8 cellular contexts compared by ENCODE assay signal in the genomic region with DNA sequence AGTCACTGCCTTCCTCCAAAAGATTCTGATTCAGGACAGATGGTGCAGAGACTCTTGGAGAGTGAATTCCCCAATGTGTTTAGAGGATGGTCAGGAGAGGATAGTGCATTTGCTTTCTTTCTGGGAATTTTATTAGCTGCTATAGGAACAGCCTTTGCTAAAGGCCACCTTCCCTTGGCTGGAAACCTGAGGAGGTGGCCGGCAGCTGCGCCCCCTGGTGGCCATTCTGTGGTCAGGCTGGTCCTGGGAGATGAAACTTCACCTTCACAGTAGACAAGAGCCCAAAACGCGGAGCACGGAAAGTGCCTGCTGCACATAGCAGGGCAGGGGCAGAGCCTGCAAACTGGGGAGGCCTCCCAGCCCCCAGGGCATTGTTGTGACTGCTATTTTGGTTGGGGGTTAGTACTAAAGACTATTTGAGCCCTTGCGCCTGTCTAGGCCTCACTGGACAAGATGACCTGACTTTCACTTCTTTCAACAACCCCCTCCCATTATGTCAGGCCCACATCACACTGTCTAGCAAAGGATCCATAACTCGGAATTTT. TPM values are rescaled to one million over a fixed set of nuclear protein-coding genes. Genes with fewer than 3 reads are reported as not detected.
A peak's percentile ranks its signal among the peaks of the same experiment; 100 is the strongest.
DNase-seq lines count a peak whose midpoint lies in the region; ATAC-seq, FAIRE-seq and TF ChIP-seq lines count a peak whose summit lies in the region.

No MANE protein-coding gene starts in this region.

- H2AK5ac ChIP-seq in H1 (ENCODE audit: low read depth, low read length): no peak overlapping the region

- peak; percentile 32 to 84 (median 67) for DNase-seq in CD8-positive, alpha-beta T cell
- DNase-seq in NCI-H510A (lab: John Stamatoyannopoulos, UW): peak; percentile 32
- DNase-seq in activated CD8-positive, alpha-beta memory T cell treated with anti-CD3 and anti-CD28 coated beads for 24 hours: peak; percentile 85
- DNase-seq in H1 (ENCODE audit: low read depth in 1 of 2, low spot score in 2 of 2): peak; percentile 50 to 87
- DNase-seq in mesothelial cell of epicardium (ENCODE audit: low spot score in 2 of 2, unreplicated experiment in 2 of 2): peak; percentile 63 to 78
- peak; percentile 53 to 56 for DNase-seq in stimulated activated CD8-positive, alpha-beta memory T cell treated with anti-CD3 and anti-CD28 coated beads, Interleukin-4, amount 100 ng/mL, for 1 hour (ENCODE audit: low read depth in 2 of 2, low spot score in 1 of 2)

- no peaks in the 10 kb centered on the region for H3K4me1 ChIP-seq in CD8-positive, alpha-beta T cell (ENCODE audit: insufficient read depth, low read length)
- no peaks in the 10 kb centered on the region for H3K4me1 ChIP-seq in H1 (replicated peaks in 1 of 4; ENCODE audit: control insufficient read depth in 3 of 4, insufficient read depth in 4 of 4, low read length in 3 of 4)

- no peak overlapping the region for H3K4me3 Mint-ChIP-seq in CD8-positive, alpha-beta T cell
- H3K4me3 Mint-ChIP-seq in mesothelial cell of epicardium: no peak overlapping the region

- H3K79me2 ChIP-seq in H1 (ENCODE audit: control insufficient read depth in 1 of 2, insufficient read depth in 2 of 2, low read length in 2 of 2): no peaks in the 10 kb centered on the region

- no peaks in the 10 kb centered on the region for H3K27me3 ChIP-seq in CD8-positive, alpha-beta T cell (ENCODE audit: insufficient read depth, low read length)
- no peaks in the 10 kb centered on the region for H3K27me3 ChIP-seq in H1 (replicated peaks in 1 of 4; ENCODE audit: control insufficient read depth in 3 of 4, extremely low read depth in 1 of 4, insufficient read depth in 3 of 4, low read length in 3 of 4)

- no peak overlapping the region for H2BK5ac ChIP-seq in H1 (ENCODE audit: low read depth, low read length)

- H2BK20ac ChIP-seq in H1 (ENCODE audit: low read length): no peak overlapping the region

- 48% methylated on average over 7 of the region's 7 CpGs; no CpG with 5 or more reads in 1 of the 2 experiments for WGBS in H1 (ENCODE audit: extremely low coverage in 1 of 2, insufficient coverage in 1 of 2, insufficient read length in 1 of 2, insufficient replicate concordance in 2 of 2, low coverage in 1 of 2, low lambda C conversion rate in 2 of 2, missing lambda C conversion rate in 1 of 2), 2 experiments

- CTCF ChIA-PET in CD8-positive, alpha-beta T cell (lab: Charles Lee): interaction anchor here (0.6 to 25.4 kb wide), 25 partner anchors 9 to 1088 kb away, joined by 3 to 556 read pairs (median 5); partner anchors contain the start of genes SEC22C and VIPR1
- CTCF ChIA-PET in H1 (lab: Charles Lee; ENCODE audit: partially characterized antibody): interaction anchor here (0.7 to 23.9 kb wide), 29 partner anchors 11 to 590 kb away, joined by 3 to 458 read pairs (median 4); partner anchors contain the start of gene VIPR1

- H3K4me2 ChIP-seq in H1 (ENCODE audit: insufficient read depth in 1 of 2, low read depth in 2 of 2, low read length in 2 of 2): no peak overlapping the region

- intact Hi-C loops in CD8-positive, alpha-beta T cell (cut with DNase I, micrococcal nuclease): loop anchor here (1.0 to 5.0 kb wide), 5 partner anchors 9 to 655 kb away; partner anchors contain the start of genes NKTR (in 1 of the 2) and VIPR1 (in 1 of the 2)

- H2BK120ac ChIP-seq in H1 (replicated peaks; ENCODE audit: low read depth, low read length): no peak overlapping the region

- no peak overlapping the region for H2BK15ac ChIP-seq in H1 (ENCODE audit: low read length)

- no peak overlapping the region for H3K27ac ChIP-seq in CD8-positive, alpha-beta T cell (ENCODE audit: low read depth, low read length)
- no peak overlapping the region for H3K27ac ChIP-seq in H1 (ENCODE audit: low read depth, low read length)

- no peak overlapping the region for H4K5ac ChIP-seq in H1 (ENCODE audit: insufficient read length, low read depth, low read length)

- no peak overlapping the region for H4K8ac ChIP-seq in H1 (ENCODE audit: extremely low read depth, insufficient read depth, low read length)

- no peak overlapping the region for H3K23ac ChIP-seq in H1 (ENCODE audit: insufficient read length)

- no peaks in the 10 kb centered on the region for H3K23me2 ChIP-seq in H1 (ENCODE audit: low read depth, low read length)

- no peaks in the 10 kb centered on the region for H3K9me3 ChIP-seq in CD8-positive, alpha-beta T cell (ENCODE audit: low read length)
- no peaks in the 10 kb centered on the region for H3K9me3 ChIP-seq in H1 (ENCODE audit: insufficient read depth in 2 of 2, low read depth in 1 of 2, low read length in 1 of 2)

- H3K9ac ChIP-seq in H1 (replicated peaks in 1 of 4; ENCODE audit: extremely low read depth in 1 of 4, low read depth in 3 of 4, low read length in 3 of 4): no peak overlapping the region

- peak; percentile 80 for ATAC-seq in CD8-positive, alpha-beta T cell
- ATAC-seq in GM21529 (IDR thresholded peaks at IDR 0.05; ENCODE audit: unreplicated experiment) (peak; percentile 58), GM18873 (IDR thresholded peaks at IDR 0.05; ENCODE audit: low FRiP score, unreplicated experiment) (no peak)

- no peak overlapping the region for H3K4ac ChIP-seq in H1 (replicated peaks; ENCODE audit: insufficient read length, low read depth, low read length)

- H3K4me1 Mint-ChIP-seq in CD8-positive, alpha-beta T cell (ENCODE audit: low read depth): peaks cover 4% of the 10 kb centered on the region
- no peaks in the 10 kb centered on the region for H3K4me1 Mint-ChIP-seq in mesothelial cell of epicardium

- H3K36me3 ChIP-seq in CD8-positive, alpha-beta T cell (ENCODE audit: insufficient read depth, low read length): no peaks in the 10 kb centered on the region
- H3K36me3 ChIP-seq in H1 (ENCODE audit: control insufficient read depth in 2 of 4, insufficient read depth in 4 of 4, low read length in 3 of 4): peaks cover 0 to 16% (median 3%) of the 10 kb centered on the region in 4 experiments; a peak in 5 of 8 replicates

- H3K27me3 Mint-ChIP-seq in CD8-positive, alpha-beta T cell (ENCODE audit: low read depth): no peaks in the 10 kb centered on the region
- no peaks in the 10 kb centered on the region for H3K27me3 Mint-ChIP-seq in mesothelial cell of epicardium (ENCODE audit: low read depth)

- peak; percentile 68 to 72 for TF ChIP-seq RAD21 in H1 (IDR thresholded peaks at IDR 0.05 in 1 of 2, conservative IDR thresholded peaks at IDR 0.05 in 1 of 2; ENCODE audit: low read depth in 2 of 2, low read length in 2 of 2)

- no peak overlapping the region for H2AFZ ChIP-seq in H1 (ENCODE audit: low read length)

- H2BK12ac ChIP-seq in H1 (ENCODE audit: low read depth, low read length): no peak overlapping the region

- TF ChIP-seq POLR2A in H1 (IDR thresholded peaks at IDR 0.05; ENCODE audit: control extremely low read depth in 1 of 2, low read depth in 2 of 2, low read length in 2 of 2): no peak

- H4K20me1 ChIP-seq in H1 (replicated peaks in 1 of 2; ENCODE audit: control insufficient read depth in 1 of 2, insufficient read depth in 2 of 2, low read length in 2 of 2): peaks cover 0 to 2% of the 10 kb centered on the region in 2 experiments

- no peak overlapping the region for H3K4me3 ChIP-seq in CD8-positive, alpha-beta T cell (ENCODE audit: low read depth, low read length)
- no peak overlapping the region for H3K4me3 ChIP-seq in H1 (ENCODE audit: extremely low read depth in 1 of 4, insufficient read depth in 2 of 4, low read depth in 3 of 4, low read length in 4 of 4)

- no peaks in the 10 kb centered on the region for H3K9me3 Mint-ChIP-seq in CD8-positive, alpha-beta T cell
- H3K9me3 Mint-ChIP-seq in mesothelial cell of epicardium: no peaks in the 10 kb centered on the region

- no peak overlapping the region for H3K18ac ChIP-seq in H1 (ENCODE audit: extremely low read depth, low read length)

- TF ChIP-seq CTCF in CD8-positive, alpha-beta T cell (IDR thresholded peaks at IDR 0.05): peak; percentile 90
- TF ChIP-seq CTCF in H1 (IDR thresholded peaks at IDR 0.05; ENCODE audit: control extremely low read depth in 1 of 3, insufficient read depth in 1 of 3, low read depth in 1 of 3, low read length in 3 of 3): peak; percentile 90 to 96 (median 91)
- peak; percentile 98 for TF ChIP-seq CTCF in mesothelial cell of epicardium (IDR thresholded peaks at IDR 0.05; ENCODE audit: unreplicated experiment)

- POLR2A ChIA-PET in CD8-positive, alpha-beta T cell (lab: Charles Lee): interaction anchor here (0.9 to 1.0 kb wide), 3 partner anchors 9 to 46 kb away, joined by 4 to 5 read pairs (median 4); partner anchors contain the start of gene VIPR1
- POLR2A ChIA-PET in H1 (lab: Charles Lee; ENCODE audit: partially characterized antibody): interaction anchor here (1.8 to 3.4 kb wide), 2 partner anchors 14 to 16 kb away, joined by 3 to 8 read pairs; no protein-coding TSS in a partner anchor

- H4K91ac ChIP-seq in H1 (replicated peaks; ENCODE audit: insufficient read length, low read length): no peak overlapping the region

- H3K14ac ChIP-seq in H1 (ENCODE audit: insufficient read length): no peak overlapping the region

- H3K36me3 Mint-ChIP-seq in CD8-positive, alpha-beta T cell: peaks cover 36% of the 10 kb centered on the region
- H3K36me3 Mint-ChIP-seq in mesothelial cell of epicardium: peaks cover 6% of the 10 kb centered on the region

- no peaks in the 10 kb centered on the region; the same call in 1 of the 2 replicates for H3K79me1 ChIP-seq in H1 (ENCODE audit: low read depth, low read length)

- TF ChIP-seq EP300 in H1 (IDR thresholded peaks at IDR 0.05; ENCODE audit: borderline replicate concordance in 1 of 2, low read depth in 2 of 2, low read length in 2 of 2): no peak

- H3K56ac ChIP-seq in H1 (replicated peaks; ENCODE audit: insufficient read length, low read depth, low read length): no peak overlapping the region

- no peak for FAIRE-seq in H1 (lab: Jason Lieb, UNC)

- H3K27ac Mint-ChIP-seq in CD8-positive, alpha-beta T cell: no peak overlapping the region
- H3K27ac Mint-ChIP-seq in mesothelial cell of epicardium: no peak overlapping the region

RNA-seq across cellular contexts. Expression of gene SEC22C, which starts 34.3 kb away (rescaled TPM):
- 10 to 100 TPM; 71.3 to 75.2 TPM for total RNA-seq in CD8-positive, alpha-beta T cell
- 38.3 and 38.5 TPM in 2 replicates for total RNA-seq in H1 (2021; fragmentation: NEBNext Ultra II Directional; extraction: Animal tissue kit (Norgen Biotek cat#: 25700))
- 19.8 and 23.4 TPM in 2 replicates for polyA plus RNA-seq in H1 (2011; rRNA removed)
- polyA plus RNA-seq in H1 (2011; cell fraction: cytosol; rRNA removed): 25.6 TPM
- 22.7 TPM for polyA plus RNA-seq in H1 (2011; cell fraction: nucleus; rRNA removed)
- 25.4 to 32.0 TPM (median 31.8 TPM) in 4 replicates for polyA plus RNA-seq in H1 (2012, experiment 1 of 2)
- 19.9 TPM for polyA plus RNA-seq in H1 (2012, experiment 2 of 2)
- 30.9 TPM for polyA plus RNA-seq in H1 (2013, experiment 1 of 2)
- 32.7 TPM for polyA plus RNA-seq in H1 (2013, experiment 2 of 2)
- polyA minus RNA-seq in H1 (2011; rRNA and poly(A)+ RNA removed): 20.6 and 29.3 TPM in 2 replicates
- polyA minus RNA-seq in H1 (2011; cell fraction: cytosol; rRNA and poly(A)+ RNA removed): 18.1 TPM
- polyA minus RNA-seq in H1 (2011; cell fraction: nucleus; rRNA and poly(A)+ RNA removed): 19.2 TPM
- 39.6 to 44.7 TPM (median 42.6 TPM) in 3 replicates for total RNA-seq in mesothelial cell of epicardium

RNA-seq across cellular contexts. Expression of gene SS18L2, which starts 43.2 kb away (rescaled TPM):
- total RNA-seq in CD8-positive, alpha-beta T cell: 10 to 100 TPM; 55.5 to 59.8 TPM
- total RNA-seq in H1 (2021; fragmentation: NEBNext Ultra II Directional; extraction: Animal tissue kit (Norgen Biotek cat#: 25700)): 80.7 and 82.7 TPM in 2 replicates
- polyA plus RNA-seq in H1 (2011; rRNA removed): 32.1 and 61.2 TPM in 2 replicates
- polyA plus RNA-seq in H1 (2011; cell fraction: cytosol; rRNA removed): 73.3 TPM
- 21.5 TPM for polyA plus RNA-seq in H1 (2011; cell fraction: nucleus; rRNA removed)
- 82.1 to 130 TPM (median 92.2 TPM) in 4 replicates for polyA plus RNA-seq in H1 (2012, experiment 1 of 2)
- 61.5 TPM for polyA plus RNA-seq in H1 (2012, experiment 2 of 2)
- polyA plus RNA-seq in H1 (2013, experiment 1 of 2): 91.7 TPM
- 91.6 TPM for polyA plus RNA-seq in H1 (2013, experiment 2 of 2)
- polyA minus RNA-seq in H1 (2011; rRNA and poly(A)+ RNA removed): 24.6 and 29.3 TPM in 2 replicates
- polyA minus RNA-seq in H1 (2011; cell fraction: cytosol; rRNA and poly(A)+ RNA removed): 19.2 TPM
- 24.3 TPM for polyA minus RNA-seq in H1 (2011; cell fraction: nucleus; rRNA and poly(A)+ RNA removed)
- 19.1 to 21.0 TPM (median 19.6 TPM) in 3 replicates for total RNA-seq in mesothelial cell of epicardium

RNA-seq across cellular contexts. Expression of gene VIPR1, which starts 45.0 kb away (rescaled TPM):
- total RNA-seq in CD8-positive, alpha-beta T cell: 10 to 100 TPM; 31.2 to 34.3 TPM
- total RNA-seq in H1 (2021; fragmentation: NEBNext Ultra II Directional; extraction: Animal tissue kit (Norgen Biotek cat#: 25700)): 10.1 and 11.3 TPM in 2 replicates
- polyA plus RNA-seq in H1 (2011; rRNA removed): 7.8 and 11.1 TPM in 2 replicates
- 8.5 TPM for polyA plus RNA-seq in H1 (2011; cell fraction: cytosol; rRNA removed)
- polyA plus RNA-seq in H1 (2011; cell fraction: nucleus; rRNA removed): 44.7 TPM
- polyA plus RNA-seq in H1 (2012, experiment 1 of 2): 8.8 to 11.3 TPM (median 9.7 TPM) in 4 replicates
- 7.9 TPM for polyA plus RNA-seq in H1 (2012, experiment 2 of 2)
- polyA plus RNA-seq in H1 (2013, experiment 1 of 2): 6.8 TPM
- polyA plus RNA-seq in H1 (2013, experiment 2 of 2): 6.5 TPM
- polyA minus RNA-seq in H1 (2011; rRNA and poly(A)+ RNA removed): 9.8 and 15.7 TPM in 2 replicates
- 21.9 TPM for polyA minus RNA-seq in H1 (2011; cell fraction: cytosol; rRNA and poly(A)+ RNA removed)
- 21.9 TPM for polyA minus RNA-seq in H1 (2011; cell fraction: nucleus; rRNA and poly(A)+ RNA removed)
- 2.1 to 2.8 TPM (median 2.3 TPM) in 3 replicates for total RNA-seq in mesothelial cell of epicardium

RNA-seq across cellular contexts. Expression of gene NKTR, which starts 53.0 kb away (rescaled TPM):
- 100 to 1,000 TPM; 190 to 204 TPM for total RNA-seq in CD8-positive, alpha-beta T cell
- 56.6 and 62.2 TPM in 2 replicates for total RNA-seq in H1 (2021; fragmentation: NEBNext Ultra II Directional; extraction: Animal tissue kit (Norgen Biotek cat#: 25700))
- 17.9 and 24.1 TPM in 2 replicates for polyA plus RNA-seq in H1 (2011; rRNA removed)
- polyA plus RNA-seq in H1 (2011; cell fraction: cytosol; rRNA removed): 45.9 TPM
- 47.4 TPM for polyA plus RNA-seq in H1 (2011; cell fraction: nucleus; rRNA removed)
- polyA plus RNA-seq in H1 (2012, experiment 1 of 2): 29.7 to 59.2 TPM (median 39.3 TPM) in 4 replicates
- polyA plus RNA-seq in H1 (2012, experiment 2 of 2): 2.2 TPM
- 63.1 TPM for polyA plus RNA-seq in H1 (2013, experiment 1 of 2)
- polyA plus RNA-seq in H1 (2013, experiment 2 of 2): 51.1 TPM
- polyA minus RNA-seq in H1 (2011; rRNA and poly(A)+ RNA removed): 36.1 and 45.4 TPM in 2 replicates
- 40.8 TPM for polyA minus RNA-seq in H1 (2011; cell fraction: cytosol; rRNA and poly(A)+ RNA removed)
- 130 TPM for polyA minus RNA-seq in H1 (2011; cell fraction: nucleus; rRNA and poly(A)+ RNA removed)
- total RNA-seq in mesothelial cell of epicardium: 185 to 201 TPM (median 192 TPM) in 3 replicates

Comparison
In these comparisons a context has a peak if more than half of its experiments do, and no peak if none do; other contexts are left out.
1. DNase-seq: peak in every context shown above with its lines; median percentile 85 in activated CD8-positive, alpha-beta memory T cell treated with anti-CD3 and anti-CD28 coated beads for 24 hours; 70 in mesothelial cell of epicardium; 68 in H1; 67 in CD8-positive, alpha-beta T cell; 54 in stimulated activated CD8-positive, alpha-beta memory T cell treated with anti-CD3 and anti-CD28 coated beads, Interleukin-4, amount 100 ng/mL, for 1 hour; 32 in NCI-H510A.